ENCODE assay signal across 8 cellular contexts in the genomic region with DNA sequence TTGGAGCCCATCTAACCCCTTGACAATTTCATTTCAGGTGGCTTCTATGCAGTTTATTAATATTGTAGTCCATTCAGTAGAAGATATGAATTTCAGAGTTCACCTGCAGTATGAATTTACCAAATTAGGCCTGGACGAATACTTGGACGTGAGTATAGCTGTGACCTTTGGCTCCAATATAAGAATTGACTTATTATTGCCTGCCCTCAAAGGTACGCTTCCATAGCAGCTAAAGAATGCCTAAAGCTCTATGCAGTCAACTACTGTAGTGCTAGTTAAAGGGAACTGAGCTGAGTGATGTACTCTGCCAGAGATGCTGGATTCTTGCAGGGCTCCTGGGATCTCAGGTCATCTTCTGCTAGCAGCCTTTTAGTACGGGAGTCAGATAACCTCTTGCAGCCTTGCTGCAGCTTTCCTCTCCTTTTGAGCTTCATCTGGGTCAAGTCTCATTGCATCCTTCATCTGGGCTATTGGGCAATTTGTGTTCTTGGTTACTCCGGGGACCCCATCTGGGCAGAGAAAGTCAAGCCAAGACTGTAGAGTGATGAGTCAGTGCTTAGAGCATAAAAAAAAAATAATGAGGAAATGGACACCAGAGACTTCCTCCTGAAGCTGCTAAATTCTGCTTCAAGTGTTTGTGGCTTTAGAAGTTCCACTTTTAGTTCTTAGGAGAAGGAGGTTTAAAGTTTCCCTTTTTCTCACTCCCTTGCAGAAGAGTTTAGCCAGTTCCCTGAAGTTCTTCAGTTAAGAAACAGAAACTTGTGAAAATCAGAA.
DNase-seq lines count a peak whose midpoint lies in the region; ATAC-seq and TF ChIP-seq lines count a peak whose summit lies in the region.

No MANE protein-coding gene starts in this region.

- no peak for TF ChIP-seq RAD21 in liver (IDR thresholded peaks at IDR 0.05)

- H3K9me3 ChIP-seq in liver (ENCODE audit: control insufficient read depth in 4 of 4, low read length in 3 of 4) (no peaks in the 10 kb centered on the region), uterus (no peaks in the 10 kb centered on the region)

- ATAC-seq in GM21529 (IDR thresholded peaks at IDR 0.05; ENCODE audit: unreplicated experiment), result peak; percentile 81

- H3K36me3 ChIP-seq in liver (ENCODE audit: control insufficient read depth in 4 of 4, insufficient read depth in 3 of 4, low read depth in 1 of 4, low read length in 3 of 4) (no peaks in the 10 kb centered on the region), uterus (no peaks in the 10 kb centered on the region)

- H3K27me3 ChIP-seq in liver (ENCODE audit: control insufficient read depth in 4 of 4, insufficient read depth in 4 of 4, low read length in 3 of 4) (no peaks in the 10 kb centered on the region), uterus (no peaks in the 10 kb centered on the region)

- 71% methylated on average over 5 of the region's 5 CpGs for WGBS in liver

- H3K9ac ChIP-seq in liver (ENCODE audit: low read depth in 1 of 2, low read length in 2 of 2), result no peak overlapping the region

- DNase-seq in GDM1 (lab: John Stamatoyannopoulos, UW) (peak; percentile 74), HS-5 (ENCODE audit: low read depth) (peak; percentile 67), astrocyte of the hippocampus (ENCODE audit: low read depth, low spot score) (peak; percentile 57), uterus (peak; percentile 46 to 59), NCI-H82 treated with DMSO at 0.1 percent for 48 hours (lab: John Stamatoyannopoulos, UW; ENCODE audit: unreplicated experiment) (no peak)
- DNase-seq in central memory CD4-positive, alpha-beta T cell, result no peak

- H3K4me3 ChIP-seq in liver (ENCODE audit: low read depth in 1 of 3, low read length in 3 of 3), result no peak overlapping the region
- H3K4me3 ChIP-seq in uterus, result no peak overlapping the region

- H3K27ac ChIP-seq in liver (ENCODE audit: low read depth in 1 of 2, low read length in 2 of 2) (peak overlapping the region; percentile 56 to 81), uterus (no peak overlapping the region)

- H3K4me1 ChIP-seq in liver (ENCODE audit: control insufficient read depth in 4 of 4, insufficient read depth in 4 of 4, low read length in 3 of 4), result no peaks in the 10 kb centered on the region
- no peaks in the 10 kb centered on the region for H3K4me1 ChIP-seq in uterus

- intact Hi-C loops in uterus (cut with DNase I; ENCODE audit: low total_unique reads), result no loop called here

- TF ChIP-seq CTCF in liver (IDR thresholded peaks at IDR 0.05; ENCODE audit: low read depth, low read length, missing input control), result no peak
- TF ChIP-seq CTCF in uterus (IDR thresholded peaks at IDR 0.05), result no peak

- TF ChIP-seq POLR2A in uterus (IDR thresholded peaks at IDR 0.05), result no peak

TF ChIP-seq in liver, 16 proteins besides CTCF, POLR2A, EP300 and RAD21:
- no peak for TF ChIP-seq FOXA2 (IDR thresholded peaks at IDR 0.05)

Comparison
In these comparisons a context has a peak if more than half of its experiments do, and no peak if none do; other contexts are left out.
1. DNase-seq: peak in GDM1 (single experiment), HS-5 (single experiment), astrocyte of the hippocampus (single experiment) and uterus (2 of 2); none in NCI-H82 treated with DMSO at 0.1 percent for 48 hours (single experiment) and central memory CD4-positive, alpha-beta T cell (single experiment).
2. H3K27ac ChIP-seq: peak in liver (2 of 2); none in uterus (0 of 2).